In the genomic region with DNA sequence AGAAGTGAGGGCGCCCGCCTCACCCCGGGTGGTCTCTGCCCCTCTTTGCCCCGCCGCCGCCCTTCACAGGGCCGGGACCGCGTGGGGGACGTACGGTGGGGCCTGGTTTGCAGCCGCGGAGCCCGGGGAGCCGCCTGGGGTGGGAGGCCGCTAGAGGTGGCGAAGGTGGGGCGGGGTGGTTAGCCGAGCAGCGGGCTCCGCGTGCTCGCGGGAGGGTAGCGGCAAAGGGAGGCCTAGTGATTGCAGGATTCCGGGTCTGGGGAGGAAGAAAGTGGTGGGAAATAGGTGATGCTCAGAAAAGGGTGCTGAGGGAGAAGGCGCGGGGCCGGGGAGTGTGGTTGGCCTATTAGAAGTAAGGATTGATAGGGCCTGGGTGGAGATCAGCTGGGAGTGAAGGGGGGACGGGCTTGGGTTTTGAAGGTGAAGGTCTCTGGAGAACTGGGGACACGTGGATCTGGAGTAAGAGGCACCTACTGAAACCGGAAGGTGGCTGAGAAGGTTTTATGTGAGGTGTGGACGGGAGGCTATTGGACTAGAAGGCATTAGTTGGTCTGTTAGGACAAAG, we compare ENCODE assay signal across 1 cellular context.
TF ChIP-seq lines count a peak whose summit lies in the region.

No MANE protein-coding gene starts in this region.

TF ChIP-seq in GM23338, 12 proteins besides CTCF, POLR2A, EP300 and RAD21 (continued from another document):
- TF ChIP-seq ZNF462 (CRISPR knock-in tag; IDR thresholded peaks at IDR 0.05) (no peak), CREB1 (CRISPR knock-in tag; IDR thresholded peaks at IDR 0.05; ENCODE audit: low read depth) (no peak)
